Comparison of ENCODE assay signal across 8 cellular contexts in the genomic region with DNA sequence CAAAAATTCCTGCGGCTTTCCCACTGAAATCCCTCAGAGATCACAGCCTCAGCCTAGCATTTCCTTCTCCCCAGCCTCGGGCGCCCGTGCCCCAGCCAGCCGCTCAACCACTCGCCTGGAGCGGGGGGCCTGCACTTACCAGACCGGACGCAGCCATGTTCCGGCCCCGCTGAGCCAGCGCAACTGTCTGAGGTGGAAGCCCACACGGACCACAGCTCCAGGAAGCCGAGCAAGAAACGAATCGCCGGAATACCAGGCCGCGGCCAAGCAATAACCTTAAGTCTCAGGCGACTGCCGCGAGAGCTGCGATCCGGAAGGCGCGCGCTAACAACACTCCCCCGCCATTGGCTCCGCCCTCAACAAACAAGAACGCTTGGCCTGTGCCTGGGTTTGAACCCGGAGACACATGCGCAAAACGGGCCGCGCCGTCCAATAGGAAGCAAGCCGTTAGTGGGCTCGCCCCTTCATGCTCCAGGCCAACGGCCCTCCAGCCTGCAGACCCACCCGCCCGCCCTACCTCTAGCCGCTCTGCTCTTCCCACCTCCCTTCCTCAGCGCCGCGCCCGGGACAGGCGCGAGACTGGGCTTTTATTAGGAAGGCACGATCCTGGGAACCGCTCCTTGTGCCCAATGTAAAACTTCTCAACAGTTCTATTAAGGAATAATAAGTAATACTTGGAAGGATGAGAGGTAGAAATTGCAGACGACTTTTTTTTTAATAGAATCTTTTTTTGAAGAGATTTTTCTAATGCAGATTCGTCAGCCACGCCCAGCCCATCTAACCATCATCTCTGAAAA. TPM values are rescaled to one million over a fixed set of nuclear protein-coding genes. Genes with fewer than 3 reads are reported as not detected.
DNase-seq lines count a peak whose midpoint lies in the region; ATAC-seq and TF ChIP-seq lines count a peak whose summit lies in the region.

A gene with protein sequence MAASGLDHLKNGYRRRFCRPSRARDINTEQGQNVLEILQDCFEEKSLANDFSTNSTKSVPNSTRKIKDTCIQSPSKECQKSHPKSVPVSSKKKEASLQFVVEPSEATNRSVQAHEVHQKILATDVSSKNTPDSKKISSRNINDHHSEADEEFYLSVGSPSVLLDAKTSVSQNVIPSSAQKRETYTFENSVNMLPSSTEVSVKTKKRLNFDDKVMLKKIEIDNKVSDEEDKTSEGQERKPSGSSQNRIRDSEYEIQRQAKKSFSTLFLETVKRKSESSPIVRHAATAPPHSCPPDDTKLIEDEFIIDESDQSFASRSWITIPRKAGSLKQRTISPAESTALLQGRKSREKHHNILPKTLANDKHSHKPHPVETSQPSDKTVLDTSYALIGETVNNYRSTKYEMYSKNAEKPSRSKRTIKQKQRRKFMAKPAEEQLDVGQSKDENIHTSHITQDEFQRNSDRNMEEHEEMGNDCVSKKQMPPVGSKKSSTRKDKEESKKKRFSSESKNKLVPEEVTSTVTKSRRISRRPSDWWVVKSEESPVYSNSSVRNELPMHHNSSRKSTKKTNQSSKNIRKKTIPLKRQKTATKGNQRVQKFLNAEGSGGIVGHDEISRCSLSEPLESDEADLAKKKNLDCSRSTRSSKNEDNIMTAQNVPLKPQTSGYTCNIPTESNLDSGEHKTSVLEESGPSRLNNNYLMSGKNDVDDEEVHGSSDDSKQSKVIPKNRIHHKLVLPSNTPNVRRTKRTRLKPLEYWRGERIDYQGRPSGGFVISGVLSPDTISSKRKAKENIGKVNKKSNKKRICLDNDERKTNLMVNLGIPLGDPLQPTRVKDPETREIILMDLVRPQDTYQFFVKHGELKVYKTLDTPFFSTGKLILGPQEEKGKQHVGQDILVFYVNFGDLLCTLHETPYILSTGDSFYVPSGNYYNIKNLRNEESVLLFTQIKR (minus strand): TSS at position 305 of the 797 bp plus-strand sequence. CDS start 148 bp downstream, at position 157.

- TF ChIP-seq CTCF in KMS-11 (conservative IDR thresholded peaks at IDR 0.05; ENCODE audit: low read depth, low read length), result no peak
- no peak for TF ChIP-seq CTCF in Peyer's patch (IDR thresholded peaks at IDR 0.05)
- no peak for TF ChIP-seq CTCF in esophagus muscularis mucosa (IDR thresholded peaks at IDR 0.05)

- TF ChIP-seq EP300 in esophagus muscularis mucosa (IDR thresholded peaks at IDR 0.05), result no peak

- peak within 1 kb of the TSS; percentile 85 for H3K4me2 ChIP-seq in KMS-11

- no peaks in the 10 kb centered on the region for H3K27me3 ChIP-seq in KMS-11 (ENCODE audit: insufficient read depth, low read depth)
- no peaks in the 10 kb centered on the region for H3K27me3 ChIP-seq in Peyer's patch
- H3K27me3 ChIP-seq in esophagus muscularis mucosa, result no peaks in the 10 kb centered on the region

- TF ChIP-seq POLR2A in Peyer's patch (IDR thresholded peaks at IDR 0.05), result peak; percentile 74 to 79
- TF ChIP-seq POLR2A in esophagus muscularis mucosa (IDR thresholded peaks at IDR 0.05; ENCODE audit: low read depth), result peak; percentile 61

- no peaks in the 10 kb centered on the region; the same call in 1 of the 2 replicates for H3K36me3 ChIP-seq in KMS-11 (ENCODE audit: insufficient read depth)
- H3K36me3 ChIP-seq in Peyer's patch, result peaks cover 0 to 9% (median 0%) of the 10 kb centered on the region in 3 donors
- H3K36me3 ChIP-seq in esophagus muscularis mucosa, result peaks cover 0 to 12% (median 3%) of the 10 kb centered on the region in 4 donors

- peak within 1 kb of the TSS; percentile 91 for H2AFZ ChIP-seq in KMS-11 (ENCODE audit: low read depth)

- H3K9me3 ChIP-seq in Peyer's patch, result no peaks in the 10 kb centered on the region
- no peaks in the 10 kb centered on the region for H3K9me3 ChIP-seq in esophagus muscularis mucosa

- peak; percentile 90 for DNase-seq in DMS53 treated with DMSO at 0.1 percent for 48 hours (lab: John Stamatoyannopoulos, UW; ENCODE audit: unreplicated experiment)
- DNase-seq in Peyer's patch, result peak; percentile 96 to 99 (median 97)
- DNase-seq in activated T-cell treated with anti-CD3 and anti-CD28 coated beads, Interleukin-2, amount 50 U/mL, for 48 hours, result peak; percentile 94 to 95
- peak; percentile 99 for DNase-seq in esophagus muscularis mucosa (ENCODE audit: extremely low spot score)
- DNase-seq in myocyte (ENCODE audit: low read depth), result peak; percentile 99
- peak; percentile 88 to 94 for DNase-seq in stimulated activated CD8-positive, alpha-beta memory T cell treated with anti-CD3 and anti-CD28 coated beads, Interleukin-7, amount 100 ng/mL, for 48 hours (ENCODE audit: extremely low read depth in 1 of 2, low read depth in 1 of 2)

- H3K79me2 ChIP-seq in KMS-11 (ENCODE audit: insufficient read depth, low read depth), result peaks cover 28% of the 10 kb centered on the region

- H3K4me1 ChIP-seq in KMS-11 (ENCODE audit: low read depth, poor library complexity, severe bottlenecking) (peaks cover 24% of the 10 kb centered on the region), Peyer's patch (peaks cover 0 to 23% (median 0%) of the 10 kb centered on the region in 4 donors), esophagus muscularis mucosa (peaks cover 8 to 34% (median 33%) of the 10 kb centered on the region in 4 donors)

- WGBS in esophagus muscularis mucosa, result under 1% methylated on average over 40 of the region's 53 CpGs

- intact Hi-C loops in esophagus muscularis mucosa (cut with DNase I), result loop anchor here (5.0 kb wide), 1 partner anchor 157 kb away; a partner anchor contains a TSS

- peak within 1 kb of the TSS; percentile 96 for H3K9ac ChIP-seq in KMS-11

- no peaks in the 10 kb centered on the region for H4K20me1 ChIP-seq in KMS-11 (ENCODE audit: insufficient read depth)

- ATAC-seq in GM21737 (IDR thresholded peaks at IDR 0.05; ENCODE audit: unreplicated experiment), result peak; percentile 96

- peak within 1 kb of the TSS; percentile 89 for H3K4me3 ChIP-seq in KMS-11 (IDR thresholded peaks at IDR 0.05; ENCODE audit: insufficient read depth, low read depth, low read length)
- peak within 1 kb of the TSS; percentile 59 to 94 (median 76) for H3K4me3 ChIP-seq in Peyer's patch
- H3K4me3 ChIP-seq in esophagus muscularis mucosa, result peak within 1 kb of the TSS; percentile 67 to 79 (median 73)

- H3K27ac ChIP-seq in KMS-11 (peak within 1 kb of the TSS; percentile 90), Peyer's patch (peak within 1 kb of the TSS; percentile 81 to 92 (median 92)), esophagus muscularis mucosa (replicated peaks in 1 of 4) (peak within 1 kb of the TSS; percentile 84 to 92 (median 90))

RNA-seq across cellular contexts. Expression of the gene that starts here (rescaled TPM):
- total RNA-seq in Peyer's patch, result 10 to 100 TPM; 26.3 to 99.0 (median 40.0) TPM
- 10 to 100 TPM; 14.5 to 26.2 (median 15.3) TPM for total RNA-seq in esophagus muscularis mucosa
- total RNA-seq in myocyte, result 11.1 and 12.2 TPM in 2 replicates
- polyA plus RNA-seq in myocyte (2012), result 2.3 TPM

Comparison
In these comparisons a context has a peak if more than half of its experiments do, and no peak if none do; other contexts are left out.
1. Peak in every context shown above with its lines: DNase-seq, ATAC-seq, H3K4me3 ChIP-seq and H3K27ac ChIP-seq.